Comparison of ENCODE assay signal across 1 cellular context in the genomic region with DNA sequence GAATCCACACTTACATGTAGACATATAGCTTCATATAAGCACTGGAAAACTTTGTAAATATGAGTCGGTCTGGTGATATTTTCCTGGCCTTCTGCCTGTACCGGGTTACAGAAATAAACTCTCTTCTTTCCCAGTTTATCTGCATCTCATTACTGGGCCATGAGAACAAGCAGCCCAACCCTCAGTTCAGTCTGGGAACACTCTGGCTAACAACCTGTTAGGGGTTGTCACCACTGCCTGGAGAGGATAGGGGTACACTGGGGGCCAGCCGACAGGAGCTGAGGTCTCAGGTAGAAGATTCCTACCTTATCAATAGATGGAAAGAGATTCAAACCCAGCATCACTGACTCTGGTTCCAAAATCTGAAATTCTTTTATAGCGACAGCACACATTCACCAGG.
TF ChIP-seq lines count a peak whose summit lies in the region.

No MANE protein-coding gene starts in this region.

TF ChIP-seq in H1, 55 proteins besides CTCF, POLR2A, EP300 and RAD21:
- no peak for TF ChIP-seq SAP30 (IDR thresholded peaks at IDR 0.05; ENCODE audit: insufficient read depth, insufficient replicate concordance, low read length)
- TF ChIP-seq GTF2F1 (IDR thresholded peaks at IDR 0.05; ENCODE audit: borderline replicate concordance, low read depth, low read length), result no peak
- TF ChIP-seq, protein P1, sequence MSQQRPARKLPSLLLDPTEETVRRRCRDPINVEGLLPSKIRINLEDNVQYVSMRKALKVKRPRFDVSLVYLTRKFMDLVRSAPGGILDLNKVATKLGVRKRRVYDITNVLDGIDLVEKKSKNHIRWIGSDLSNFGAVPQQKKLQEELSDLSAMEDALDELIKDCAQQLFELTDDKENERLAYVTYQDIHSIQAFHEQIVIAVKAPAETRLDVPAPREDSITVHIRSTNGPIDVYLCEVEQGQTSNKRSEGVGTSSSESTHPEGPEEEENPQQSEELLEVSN (IDR thresholded peaks at IDR 0.05), result no peak
- TF ChIP-seq FOSL1 (IDR thresholded peaks at IDR 0.05; ENCODE audit: insufficient read depth, low read depth, low read length), result no peak
- no peak for TF ChIP-seq RNF2 (IDR thresholded peaks at IDR 0.05; ENCODE audit: borderline replicate concordance, low read depth, low read length, missing control alignments, poor library complexity, severe bottlenecking)
- TF ChIP-seq MAX (IDR thresholded peaks at IDR 0.05), result no peak
- no peak for TF ChIP-seq JUND (IDR thresholded peaks at IDR 0.05; ENCODE audit: low read length)
- no peak for TF ChIP-seq CBX8 (IDR thresholded peaks at IDR 0.05; ENCODE audit: borderline replicate concordance, low read depth, low read length)
- TF ChIP-seq KDM4A (IDR thresholded peaks at IDR 0.05; ENCODE audit: low read depth, low read length, severe bottlenecking), result no peak
- no peak for TF ChIP-seq JUN (IDR thresholded peaks at IDR 0.05; ENCODE audit: low read depth, low read length)
